7 cellular contexts compared by ENCODE assay signal in genomic region chr4:136283973-136284372, GRCh38.
"Had no signal": no experiment of that assay in that cellular context is flagged by ENCODE, and none has a peak within 500 bp of the region (broad histone marks: within the 10 kb centered on the region; RNA-seq: fewer than 3 reads in every experiment).

No MANE protein-coding gene starts in this region.

- H3K4me2 ChIP-seq: GM23338 had no signal

- DNase-seq: H7, HFFc6, KG1 had no signal

- H3K9me3 ChIP-seq: HAP-1 had no signal

- H3K36me3 ChIP-seq: HAP-1 had no signal

- FAIRE-seq: HTR-8/SVneo had no signal

- H3K4me3 ChIP-seq: GM23338, HAP-1 had no signal

- H2AFZ ChIP-seq: GM23338 had no signal

- ATAC-seq: GM23338, HCT116 had no signal
